In the genomic region with DNA sequence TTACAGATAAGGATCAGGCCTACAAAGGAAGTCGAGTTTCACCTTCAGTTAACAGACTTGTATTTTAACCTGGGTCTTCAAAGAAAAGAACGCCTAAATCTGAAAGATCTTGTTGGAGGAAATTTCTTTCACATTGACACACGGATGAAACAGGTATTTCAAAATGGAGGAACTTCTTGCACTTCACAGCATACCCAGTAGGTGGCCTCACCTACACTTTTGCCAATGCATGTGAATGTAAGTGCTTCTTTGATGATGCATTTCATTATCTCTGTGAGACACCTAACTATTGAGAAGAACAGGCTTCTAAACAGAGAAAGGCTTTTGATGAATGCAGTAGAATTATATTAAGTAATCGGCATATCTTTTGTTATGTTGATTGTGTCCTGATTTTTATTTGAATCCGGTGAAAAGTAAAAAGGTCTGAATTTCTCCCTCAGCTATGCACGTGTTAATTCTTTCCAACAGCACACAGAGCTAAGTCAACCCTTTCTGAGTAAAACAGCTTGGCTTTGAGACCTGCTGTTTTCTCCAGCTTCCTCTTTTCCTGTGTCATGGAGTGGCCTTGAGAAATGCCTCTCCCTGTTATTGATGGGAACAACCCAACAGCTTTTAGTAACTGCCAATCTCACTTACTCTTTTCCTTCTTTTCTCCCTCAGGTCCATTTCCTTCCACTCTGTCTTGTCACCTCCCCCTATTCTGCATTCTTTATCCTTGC, we compare ENCODE assay signal across 8 cellular contexts.
DNase-seq lines count a peak whose midpoint lies in the region; ATAC-seq and TF ChIP-seq lines count a peak whose summit lies in the region.

No MANE protein-coding gene starts in this region.

- 37 to 44% methylated on average over 6 of the region's 6 CpGs for WGBS in GM23248 (ENCODE audit: low coverage in 1 of 2, low lambda C conversion rate in 2 of 2, missing lambda C conversion rate in 2 of 2), 2 experiments
- WGBS in HUES64: 34% methylated on average over 5 of the region's 6 CpGs

- no peak overlapping the region for H3K9ac ChIP-seq in GM23248
- H3K9ac ChIP-seq in HUES64 (ENCODE audit: low read depth, low read length): no peak overlapping the region

- in situ Hi-C loops in GM23248 (cut with MboI): no loop called here

- H3K36me3 ChIP-seq in GM23248 (ENCODE audit: low read depth) (no peaks in the 10 kb centered on the region), HUES64 (ENCODE audit: insufficient read depth, low read length) (no peaks in the 10 kb centered on the region), upper lobe of right lung (no peaks in the 10 kb centered on the region)

- H3K4me2 ChIP-seq in GM23248 (ENCODE audit: unreplicated experiment): no peak overlapping the region

- no peaks in the 10 kb centered on the region for H3K79me2 ChIP-seq in GM23248 (ENCODE audit: insufficient read depth)

- intact Hi-C loops in upper lobe of right lung (cut with DNase I): no loop called here

- no peaks in the 10 kb centered on the region for H4K20me1 ChIP-seq in GM23248 (ENCODE audit: insufficient read depth)

- H3K9me2 ChIP-seq in GM23248 (ENCODE audit: insufficient read depth): no peaks in the 10 kb centered on the region

- H2AFZ ChIP-seq in GM23248: peak overlapping the region; percentile 72

- H3K27me3 ChIP-seq in GM23248 (replicated peaks; ENCODE audit: insufficient read depth) (no peaks in the 10 kb centered on the region), HUES64 (ENCODE audit: insufficient read depth, low read length) (no peaks in the 10 kb centered on the region), upper lobe of right lung (no peaks in the 10 kb centered on the region)

- DNase-seq in stimulated activated CD4-positive, alpha-beta T cell treated with anti-CD3 and anti-CD28 coated beads, Interleukin-12 subunit alpha, Interleukin-12 subunit beta, amount 100 ng/mL, for 48 hours (ENCODE audit: low read depth in 2 of 3, low spot score in 1 of 3): peak in 2 of 3 donors; percentile 8 to 30
- no peak for DNase-seq in stimulated activated CD4-positive, alpha-beta T cell treated with anti-CD3 and anti-CD28 coated beads, Interleukin-4, amount 100 ng/mL, for 24 hours
- peak; percentile 66 for DNase-seq in GM23248
- DNase-seq in SW480 (ENCODE audit: low spot score): peak; percentile 50
- DNase-seq in iPS DF 19.7 (ENCODE audit: low read depth, low spot score): peak; percentile 59
- no peak for DNase-seq in upper lobe of right lung
- no peak for DNase-seq in T-helper 9 cell

- no peak overlapping the region for H3K4me3 ChIP-seq in GM23248
- H3K4me3 ChIP-seq in HUES64 (ENCODE audit: low read length): no peak overlapping the region
- no peak overlapping the region for H3K4me3 ChIP-seq in upper lobe of right lung

- no peaks in the 10 kb centered on the region for H3K4me1 ChIP-seq in GM23248 (ENCODE audit: insufficient read depth)
- peaks cover 50% of the 10 kb centered on the region for H3K4me1 ChIP-seq in HUES64 (ENCODE audit: insufficient read depth, low read length)
- H3K4me1 ChIP-seq in upper lobe of right lung: no peaks in the 10 kb centered on the region

- no peak for ATAC-seq in upper lobe of right lung

- peak; percentile 45 for TF ChIP-seq CTCF in upper lobe of right lung (IDR thresholded peaks at IDR 0.05)

- no peaks in the 10 kb centered on the region for H3F3A ChIP-seq in GM23248 (ENCODE audit: insufficient read depth)

- H3K27ac ChIP-seq in GM23248 (no peak overlapping the region), HUES64 (ENCODE audit: low read depth, low read length) (peak overlapping the region; percentile 80; the same call in 1 of the 2 replicates), upper lobe of right lung (no peak overlapping the region)

- no peaks in the 10 kb centered on the region for H3K9me3 ChIP-seq in GM23248 (ENCODE audit: low read depth)
- H3K9me3 ChIP-seq in HUES64 (ENCODE audit: insufficient read depth, low read depth, low read length): peaks cover 7% of the 10 kb centered on the region; the same call in 1 of the 2 replicates
- no peaks in the 10 kb centered on the region for H3K9me3 ChIP-seq in upper lobe of right lung

Comparison
In these comparisons a context has a peak if more than half of its experiments do, and no peak if none do; other contexts are left out.
1. DNase-seq: peak in stimulated activated CD4-positive, alpha-beta T cell treated with anti-CD3 and anti-CD28 coated beads, Interleukin-12 subunit alpha, Interleukin-12 subunit beta, amount 100 ng/mL, for 48 hours (2 of 3), GM23248 (single experiment), SW480 (single experiment) and iPS DF 19.7 (single experiment); none in stimulated activated CD4-positive, alpha-beta T cell treated with anti-CD3 and anti-CD28 coated beads, Interleukin-4, amount 100 ng/mL, for 24 hours (single experiment), upper lobe of right lung (single experiment) and T-helper 9 cell (single experiment).